ENCODE assay signal across 15 cellular contexts in genomic region chr2:46198164-46198883, GRCh38.
"Had no signal": no experiment of that assay in that cellular context is flagged by ENCODE, and none has a peak within 500 bp of the region (broad histone marks: within the 10 kb centered on the region; RNA-seq: fewer than 3 reads in every experiment).

No MANE protein-coding gene starts in this region.

- DNase-seq: activated CD8-positive, alpha-beta memory T cell treated with anti-CD3 and anti-CD28 coated beads, Interleukin-2, amount 50 U/mL, for 4 hours; activated T-cell treated with anti-CD3 and anti-CD28 coated beads, Interleukin-2, amount 50 U/mL, for 72 hours; caudate nucleus; colonic mucosa; hypothalamus; occipital lobe; sigmoid colon; stimulated activated CD4-positive, alpha-beta T cell treated with anti-CD3 and anti-CD28 coated beads, Interleukin-4, amount 100 ng/mL, for 1 hour; stimulated activated CD8-positive, alpha-beta memory T cell treated with anti-CD3 and anti-CD28 coated beads, Interleukin-4, amount 100 ng/mL, for 48 hours had no signal

- H3K9me3 ChIP-seq: colonic mucosa, prostate gland, sigmoid colon had no signal

- H3K27ac Mint-ChIP-seq: natural killer cell treated with Interleukin-12 subunit alpha and Interleukin-12 subunit beta and Interleukin-15 and Interleukin-18, amount 100 ng/mL, for 72 hours had no signal

- H3K27me3 Mint-ChIP-seq: activated CD8-positive, alpha-beta T cell treated with anti-CD3 and anti-CD28 coated beads for 36 hours; natural killer cell treated with Interleukin-12 subunit alpha and Interleukin-12 subunit beta and Interleukin-15 and Interleukin-18, amount 100 ng/mL, for 72 hours; stimulated activated naive CD8-positive, alpha-beta T cell treated with anti-CD3 and anti-CD28 coated beads, Interleukin-15, Interleukin-2, amounts not matched to agents 100 ng/mL and 50 ng/mL, for 24 hours had no signal

- H3K36me3 Mint-ChIP-seq: natural killer cell treated with Interleukin-12 subunit alpha and Interleukin-12 subunit beta and Interleukin-15 and Interleukin-18, amount 100 ng/mL, for 72 hours had no signal

- H3K4me3 ChIP-seq: colonic mucosa, prostate gland, sigmoid colon had no signal

- H3K4me1 ChIP-seq: colonic mucosa, prostate gland had no signal

- H3K27me3 ChIP-seq: colonic mucosa, sigmoid colon had no signal

- H3K9me3 Mint-ChIP-seq: activated CD8-positive, alpha-beta T cell treated with anti-CD3 and anti-CD28 coated beads for 36 hours; natural killer cell treated with Interleukin-12 subunit alpha and Interleukin-12 subunit beta and Interleukin-15 and Interleukin-18, amount 100 ng/mL, for 72 hours; stimulated activated naive CD8-positive, alpha-beta T cell treated with anti-CD3 and anti-CD28 coated beads, Interleukin-15, Interleukin-2, amounts not matched to agents 100 ng/mL and 50 ng/mL, for 24 hours had no signal

- ATAC-seq: natural killer cell treated with Interleukin-12 subunit alpha and Interleukin-12 subunit beta and Interleukin-15 and Interleukin-18, amount 100 ng/mL, for 72 hours had no signal

- H3K4me3 Mint-ChIP-seq: activated CD8-positive, alpha-beta T cell treated with anti-CD3 and anti-CD28 coated beads for 36 hours; activated T-cell treated with anti-CD3 and anti-CD28 coated beads, Interleukin-2, amount 50 U/mL, for 72 hours; natural killer cell treated with Interleukin-12 subunit alpha and Interleukin-12 subunit beta and Interleukin-15 and Interleukin-18, amount 100 ng/mL, for 72 hours; stimulated activated naive CD8-positive, alpha-beta T cell treated with anti-CD3 and anti-CD28 coated beads, Interleukin-15, Interleukin-2, amounts not matched to agents 100 ng/mL and 50 ng/mL, for 24 hours had no signal

- FAIRE-seq: astrocyte had no signal

- H3K36me3 ChIP-seq: colonic mucosa, prostate gland, sigmoid colon had no signal

- H3K27ac ChIP-seq: colonic mucosa, prostate gland, sigmoid colon, VCaP had no signal
